In genomic region chr15:59741274-59741906, GRCh38 we compare ENCODE assay signal across 9 cellular contexts. TPM values are rescaled to one million over a fixed set of nuclear protein-coding genes. Genes with fewer than 3 reads are reported as not detected.
A peak's percentile ranks its signal among the peaks of the same experiment; 100 is the strongest.
DNase-seq lines count a peak whose midpoint lies in the region; ATAC-seq and TF ChIP-seq lines count a peak whose summit lies in the region.
"Had no signal": no experiment of that assay in that cellular context is flagged by ENCODE, and none has a peak within 500 bp of the region (broad histone marks: within the 10 kb centered on the region; RNA-seq: fewer than 3 reads in every experiment).

No MANE protein-coding gene starts in this region.

- peak; percentile 42 for TF ChIP-seq CTCF in choroid plexus epithelial cell (conservative IDR thresholded peaks at IDR 0.05; ENCODE audit: low read depth, low read length)

- no peak overlapping the region for H3K4me3 ChIP-seq in choroid plexus epithelial cell (ENCODE audit: low read depth, low read length)

- no peak for ATAC-seq in GM18909 (IDR thresholded peaks at IDR 0.05; ENCODE audit: poor library complexity, unreplicated experiment)
- ATAC-seq: left cardiac atrium had no signal

- peak; percentile 37 for DNase-seq in NCI-H2107 treated with DMSO at 0.1 percent for 48 hours (lab: John Stamatoyannopoulos, UW; ENCODE audit: unreplicated experiment)
- no peak for DNase-seq in NCI-H2107 (lab: John Stamatoyannopoulos, UW)
- peak; percentile 53 for DNase-seq in NCI-H345 treated with DMSO at 0.1 percent for 48 hours (lab: John Stamatoyannopoulos, UW; ENCODE audit: unreplicated experiment)
- DNase-seq in choroid plexus epithelial cell (ENCODE audit: low read depth) = peak; percentile 25
- peak; percentile 10 for DNase-seq in renal cortical epithelial cell (ENCODE audit: low read depth)
- DNase-seq in effector CD8-positive, alpha-beta T cell (lab: John Stamatoyannopoulos, UW) = no peak
- no peak for DNase-seq in stimulated activated CD8-positive, alpha-beta memory T cell treated with anti-CD3 and anti-CD28 coated beads, Interleukin-4, amount 100 ng/mL, for 48 hours
- DNase-seq: left cardiac atrium had no signal

RNA-seq across cellular contexts. Expression of gene BNIP2, which starts 52.3 kb away (rescaled TPM):
- 153 and 187 TPM in 2 replicates for total RNA-seq in renal cortical epithelial cell

Comparison
In these comparisons a context has a peak if more than half of its experiments do, and no peak if none do; other contexts are left out.
1. DNase-seq: peak in NCI-H2107 treated with DMSO at 0.1 percent for 48 hours (single experiment), NCI-H345 treated with DMSO at 0.1 percent for 48 hours (single experiment), choroid plexus epithelial cell (single experiment) and renal cortical epithelial cell (single experiment); none in NCI-H2107 (single experiment), effector CD8-positive, alpha-beta T cell (single experiment) and stimulated activated CD8-positive, alpha-beta memory T cell treated with anti-CD3 and anti-CD28 coated beads, Interleukin-4, amount 100 ng/mL, for 48 hours (single experiment).